8 cellular contexts compared by ENCODE assay signal in the genomic region with DNA sequence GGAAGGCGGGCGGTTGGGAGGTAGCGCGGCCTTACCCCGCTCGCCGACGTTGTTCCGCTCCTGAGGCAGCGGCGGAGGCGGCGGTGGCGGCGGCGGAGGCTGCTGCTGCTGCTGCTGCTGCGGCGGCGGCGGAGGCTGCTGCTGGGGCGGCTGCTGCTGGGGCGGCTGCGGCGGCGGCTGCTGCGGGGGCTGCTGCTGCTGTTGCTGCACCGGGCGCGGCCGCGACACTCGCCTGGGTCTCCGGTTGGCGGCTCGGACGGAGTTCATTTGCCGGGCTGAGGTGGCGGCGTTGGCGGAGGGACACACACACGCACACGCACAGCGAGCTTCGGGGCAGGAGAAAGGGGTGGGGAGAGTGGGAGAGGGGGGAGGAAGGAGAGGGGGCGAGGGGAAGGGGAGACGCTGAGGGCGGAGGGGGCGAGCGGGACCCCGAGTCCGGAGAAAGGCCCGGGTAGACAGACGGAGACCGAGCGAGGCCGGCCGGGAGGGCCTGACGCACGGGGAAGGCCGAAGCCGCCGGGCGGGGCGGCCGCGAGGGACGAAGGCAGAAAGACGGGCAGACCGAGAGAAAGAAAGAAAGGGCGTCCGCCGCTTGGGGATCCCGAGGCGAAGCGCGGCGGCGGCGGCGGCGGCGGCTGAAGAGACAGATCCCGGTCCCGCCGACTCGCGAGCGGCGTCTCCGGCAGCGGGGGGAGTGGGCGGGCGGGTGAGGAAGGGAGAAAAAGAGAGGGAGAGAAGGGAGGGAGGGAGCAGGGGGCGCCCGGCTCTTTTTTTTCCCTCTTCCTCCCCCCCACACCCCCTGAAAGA. TPM values are rescaled to one million over a fixed set of nuclear protein-coding genes. Genes with fewer than 3 reads are reported as not detected.
DNase-seq lines count a peak whose midpoint lies in the region; ATAC-seq, FAIRE-seq and TF ChIP-seq lines count a peak whose summit lies in the region.

No MANE protein-coding gene starts in this region.

- TF ChIP-seq POLR2A in NB4 (IDR thresholded peaks at IDR 0.05; ENCODE audit: extremely low read depth, insufficient read length), result no peak

- peak overlapping the region; percentile 83 for H3K4me3 ChIP-seq in DOHH2 (ENCODE audit: low read length)
- peak overlapping the region; percentile 73 for H3K4me3 ChIP-seq in NB4 (ENCODE audit: low read depth, low read length)
- H3K4me3 ChIP-seq in keratinocyte (ENCODE audit: control insufficient read depth in 2 of 3, extremely low read depth in 1 of 3, insufficient read depth in 2 of 3, low read depth in 1 of 3, low read length in 3 of 3), result peak overlapping the region; percentile 64 to 75 (median 74)

- H3K9me2 ChIP-seq in DOHH2 (replicated peaks; ENCODE audit: control insufficient read depth, low read length), result no peaks in the 10 kb centered on the region

- TF ChIP-seq CTCF in DOHH2 (IDR thresholded peaks at IDR 0.05; ENCODE audit: low read depth, low read length, poor library complexity, severe bottlenecking) (no peak), NB4 (IDR thresholded peaks at IDR 0.05; ENCODE audit: low read depth, low read length) (no peak), keratinocyte (optimal IDR thresholded peaks at IDR 0.05 in 1 of 3, IDR thresholded peaks at IDR 0.05 in 1 of 3, conservative IDR thresholded peaks at IDR 0.05 in 1 of 3; ENCODE audit: extremely low read depth in 1 of 3, insufficient read depth in 2 of 3, low read length in 3 of 3) (no peak)

- H3K4me1 ChIP-seq in DOHH2 (ENCODE audit: control insufficient read depth, low read length) (peaks cover 34% of the 10 kb centered on the region), keratinocyte (ENCODE audit: control insufficient read depth, extremely low read depth, insufficient read depth, low read length) (peaks cover 12% of the 10 kb centered on the region)

- no peaks in the 10 kb centered on the region for H3K9me1 ChIP-seq in keratinocyte (ENCODE audit: control insufficient read depth, extremely low read depth, insufficient read depth, low read length)

- H3K27ac ChIP-seq in DOHH2 (ENCODE audit: low read depth, low read length), result peak overlapping the region; percentile 93
- peak overlapping the region; percentile 99 for H3K27ac ChIP-seq in caudate nucleus (ENCODE audit: low read depth, low read length)
- H3K27ac ChIP-seq in keratinocyte (ENCODE audit: control insufficient read depth, insufficient read depth, low read length), result peak overlapping the region; percentile 88

- H3K9me3 ChIP-seq in DOHH2 (ENCODE audit: control insufficient read depth, insufficient read depth, low read length) (no peaks in the 10 kb centered on the region), keratinocyte (ENCODE audit: control insufficient read depth, low read depth, low read length) (no peaks in the 10 kb centered on the region)

- H3K4me2 ChIP-seq in DOHH2 (ENCODE audit: low read length) (peak overlapping the region; percentile 52), keratinocyte (ENCODE audit: control insufficient read depth, extremely low read depth, insufficient read depth, low read depth, low read length) (no peak overlapping the region)

- DNase-seq in NB4 (ENCODE audit: low read depth) (peak; percentile 79), caudate nucleus (lab: John Stamatoyannopoulos, UW) (peak in 55 of 61 donors; percentile 10 to 89 (median 73)), keratinocyte (ENCODE audit: low read depth, low spot score) (no peak), GF-D8 (lab: John Stamatoyannopoulos, UW) (no peak)
- peak; percentile 12 for DNase-seq in activated CD4-positive, CD25-positive, alpha-beta regulatory T cell treated with anti-CD3 and anti-CD28 coated beads, Interleukin-2, amount 50 U/mL, for 16 hours (ENCODE audit: low read depth, low spot score)
- peak; percentile 27 to 42 (median 27) for DNase-seq in stimulated activated CD4-positive, alpha-beta T cell treated with anti-CD3 and anti-CD28 coated beads, Interleukin-12 subunit alpha, Interleukin-12 subunit beta, amount 100 ng/mL, for 48 hours (ENCODE audit: low read depth in 2 of 3, low spot score in 1 of 3)

- H3K27me3 ChIP-seq in DOHH2 (ENCODE audit: control insufficient read depth, low read length) (no peaks in the 10 kb centered on the region), keratinocyte (ENCODE audit: control insufficient read depth, extremely low read depth, insufficient read depth, low read length) (no peaks in the 10 kb centered on the region)

- peak overlapping the region; percentile 39 for H2AFZ ChIP-seq in keratinocyte (ENCODE audit: control insufficient read depth, low read length)

- no peak for FAIRE-seq in keratinocyte (lab: Jason Lieb, UNC)

- peak overlapping the region; percentile 85 for H3K9ac ChIP-seq in keratinocyte (ENCODE audit: control insufficient read depth, extremely low read depth, insufficient read depth, low read length)

- H3K36me3 ChIP-seq in DOHH2 (ENCODE audit: control insufficient read depth, low read length), result peaks cover 35% of the 10 kb centered on the region
- H3K36me3 ChIP-seq in keratinocyte (ENCODE audit: control insufficient read depth in 2 of 2, extremely low read depth in 1 of 2, insufficient read depth in 2 of 2, low read length in 2 of 2), result no peaks in the 10 kb centered on the region

- dilution Hi-C loops in keratinocyte (cut with MboI; ENCODE audit: extremely low pct_ligation_motif_present, low sequenced_read_pairs), result no loop called here

- peaks cover 14% of the 10 kb centered on the region; the same call in 1 of the 2 replicates for H3F3A ChIP-seq in DOHH2 (ENCODE audit: control insufficient read depth, insufficient read depth)

- peaks cover 18% of the 10 kb centered on the region for H4K20me1 ChIP-seq in DOHH2 (ENCODE audit: control insufficient read depth, insufficient read depth, low read depth, low read length)
- H4K20me1 ChIP-seq in keratinocyte (ENCODE audit: control insufficient read depth, extremely low read depth, insufficient read depth, low read length), result peaks cover 3% of the 10 kb centered on the region

- peaks cover 60% of the 10 kb centered on the region for H3K79me2 ChIP-seq in DOHH2 (ENCODE audit: control insufficient read depth, low read length)
- peaks cover 45% of the 10 kb centered on the region for H3K79me2 ChIP-seq in keratinocyte (ENCODE audit: control insufficient read depth, insufficient read depth, low read length)

- ATAC-seq in GM21786 (IDR thresholded peaks at IDR 0.05; ENCODE audit: unreplicated experiment), result peak; percentile 2

RNA-seq across cellular contexts. Expression of a gene that starts 0.6 kb away (rescaled TPM):
- 24.7 to 45.5 TPM (median 32.6 TPM) in 3 replicates for polyA plus RNA-seq in keratinocyte
- 58.6 TPM for polyA plus RNA-seq in keratinocyte (2011; ENCODE audit: low read depth)
- 18.2 and 49.9 TPM in 2 replicates for polyA plus RNA-seq in keratinocyte (2011; cell fraction: cytosol; rRNA removed)
- polyA plus RNA-seq in keratinocyte (2011; cell fraction: nucleus; rRNA removed), result 79.5 and 89.5 TPM in 2 replicates
- polyA plus RNA-seq in keratinocyte (2012; ENCODE audit: low replicate concordance), result 27.8 and 32.3 TPM in 2 replicates
- 42.8 to 94.8 TPM (median 58.8 TPM) in 3 replicates for polyA minus RNA-seq in keratinocyte
- 15.2 TPM for polyA minus RNA-seq in keratinocyte (2011; cell fraction: cytosol; rRNA and poly(A)+ RNA removed)
- polyA minus RNA-seq in keratinocyte (2011; cell fraction: nucleus; rRNA and poly(A)+ RNA removed), result 46.1 and 91.9 TPM in 2 replicates

Comparison
In these comparisons a context has a peak if more than half of its experiments do, and no peak if none do; other contexts are left out.
1. DNase-seq: peak in NB4 (single experiment), activated CD4-positive, CD25-positive, alpha-beta regulatory T cell treated with anti-CD3 and anti-CD28 coated beads, Interleukin-2, amount 50 U/mL, for 16 hours (single experiment), caudate nucleus (55 of 61) and stimulated activated CD4-positive, alpha-beta T cell treated with anti-CD3 and anti-CD28 coated beads, Interleukin-12 subunit alpha, Interleukin-12 subunit beta, amount 100 ng/mL, for 48 hours (3 of 3); none in keratinocyte (single experiment) and GF-D8 (single experiment).
2. Peak in every context shown above with its lines, with median percentiles within 50 percentile points of each other: H3K27ac ChIP-seq and H3K4me3 ChIP-seq.